In the genomic region with DNA sequence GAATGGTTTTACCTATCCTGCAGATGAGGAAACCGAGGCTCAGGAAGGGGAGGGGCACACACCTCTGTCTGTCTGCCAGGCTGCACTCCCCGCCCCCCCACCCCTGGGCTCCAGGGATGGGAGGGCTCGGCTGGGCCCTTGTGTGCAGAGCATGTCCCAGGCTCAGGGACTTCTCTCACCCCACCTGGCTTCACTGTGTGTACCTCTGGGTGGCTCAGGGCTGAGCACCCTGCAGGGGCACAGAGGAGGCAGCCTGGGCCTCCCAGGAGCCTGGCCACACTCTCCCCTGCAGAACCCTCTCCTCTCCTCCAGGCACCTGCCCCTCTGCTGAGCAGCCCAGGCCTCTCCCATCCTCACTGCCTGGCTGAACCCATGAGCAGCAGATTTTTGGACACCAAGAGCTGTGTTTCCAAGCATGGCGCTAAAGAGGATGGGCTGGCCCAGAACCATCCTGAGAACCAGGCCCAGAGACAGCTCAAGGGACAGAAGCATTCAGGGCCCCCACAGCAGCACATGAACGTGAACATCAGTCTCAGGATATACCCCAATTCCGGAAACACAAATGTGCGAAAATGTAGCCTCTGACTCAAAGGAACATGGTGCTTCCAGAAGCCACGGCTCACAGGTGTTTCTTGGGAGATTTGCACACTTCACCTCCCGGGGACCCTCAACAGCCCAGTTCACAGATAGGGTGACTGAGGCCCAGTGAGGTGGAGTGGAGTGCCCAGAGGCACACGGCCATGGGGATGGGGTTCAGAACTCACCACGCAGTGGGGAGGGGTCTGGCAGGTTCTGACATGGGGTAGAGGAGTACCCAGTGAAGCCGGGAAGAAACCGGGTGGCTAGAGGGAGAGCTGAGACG, we compare ENCODE assay signal across 15 cellular contexts. TPM values are rescaled to one million over a fixed set of nuclear protein-coding genes. Genes with fewer than 3 reads are reported as not detected.
A peak's percentile ranks its signal among the peaks of the same experiment; 100 is the strongest.
DNase-seq lines count a peak whose midpoint lies in the region; ATAC-seq and TF ChIP-seq lines count a peak whose summit lies in the region.
"Had no signal": no experiment of that assay in that cellular context is flagged by ENCODE, and none has a peak within 500 bp of the region (broad histone marks: within the 10 kb centered on the region; RNA-seq: fewer than 3 reads in every experiment).

No MANE protein-coding gene starts in this region.

- no peak overlapping the region for H2BK15ac ChIP-seq in IMR-90 (ENCODE audit: low read depth, low read length)

- peaks cover 19% of the 10 kb centered on the region for H3K79me2 ChIP-seq in DND-41 (ENCODE audit: insufficient read depth, low read length)

- H2BK5ac ChIP-seq in IMR-90 (ENCODE audit: low read depth, low read length, poor library complexity, severe bottlenecking), result no peak overlapping the region

- no peak overlapping the region for H3K27ac Mint-ChIP-seq in glutamatergic neuron (ENCODE audit: unreplicated experiment)
- H3K27ac Mint-ChIP-seq: CD4-positive, alpha-beta T cell had no signal

- H3K14ac ChIP-seq in IMR-90 (replicated peaks; ENCODE audit: low read depth, low read length), result no peak overlapping the region

- H3K9me3 Mint-ChIP-seq in glutamatergic neuron (ENCODE audit: unreplicated experiment), result peaks cover 8% of the 10 kb centered on the region
- H3K9me3 Mint-ChIP-seq: CD4-positive, alpha-beta T cell had no signal

- CTCF ChIA-PET in IMR-90 (lab: Yijun Ruan, JAX), result no interaction called here

- ATAC-seq in DND-41 (ENCODE audit: insufficient read depth, low read depth) (no peak), IMR-90 (ENCODE audit: low read depth) (no peak), omental fat pad (ENCODE audit: low FRiP score) (no peak), GM18858 (IDR thresholded peaks at IDR 0.05; ENCODE audit: unreplicated experiment) (no peak)

- 0 out of 2 replicates have a peak, but pooled peaks cover 4% of the 10 kb centered on the region for H3K4me1 ChIP-seq in DND-41 (ENCODE audit: insufficient read depth, low read length)
- peaks cover 11% of the 10 kb centered on the region for H3K4me1 ChIP-seq in IMR-90 (ENCODE audit: control insufficient read depth, insufficient read depth, low read length)
- H3K4me1 ChIP-seq in spleen, result peaks cover 12 to 58% (median 43%) of the 10 kb centered on the region in 6 donors

- TF ChIP-seq POLR2A in IMR-90 (IDR thresholded peaks at IDR 0.05; ENCODE audit: low read depth, low read length) (no peak), spleen (IDR thresholded peaks at IDR 0.05) (no peak)

- no peak overlapping the region for H3K18ac ChIP-seq in IMR-90 (ENCODE audit: low read depth, low read length)

- H2AFZ ChIP-seq in DND-41 (ENCODE audit: low read depth, low read length), result no peak overlapping the region
- H2AFZ ChIP-seq in IMR-90 (replicated peaks; ENCODE audit: low read length, poor library complexity), result no peak overlapping the region

- H3K27me3 ChIP-seq in DND-41 (ENCODE audit: insufficient read depth, low read length, poor library complexity) (no peaks in the 10 kb centered on the region), IMR-90 (ENCODE audit: control insufficient read depth, insufficient read depth, low read length) (peaks cover 15% of the 10 kb centered on the region), spleen (replicated peaks in 1 of 7) (peaks cover 0 to 6% (median 0%) of the 10 kb centered on the region in 7 donors)
- H3K27me3 ChIP-seq: MG63 had no signal

- no TSS peak for BruUV-seq in IMR-90 (replicated peaks; lab: Mats Ljungman, UMichigan)

- in situ Hi-C loops in IMR-90 (cut with MboI; ENCODE audit: low sequenced_read_pairs), result no loop called here

- intact Hi-C loops in IMR-90 (cut with micrococcal nuclease) (no loop called here), spleen (cut with DNase I; ENCODE audit: low total_unique reads) (no loop called here), posterior vena cava (cut with DNase I) (no loop called here)

- H2BK120ac ChIP-seq in IMR-90 (ENCODE audit: low read depth, low read length), result no peak overlapping the region

- H3K79me1 ChIP-seq in IMR-90 (ENCODE audit: low read depth in 1 of 2, low read length in 2 of 2), result no peaks in the 10 kb centered on the region

- H2AK9ac ChIP-seq in IMR-90 (replicated peaks; ENCODE audit: low read depth, low read length, poor library complexity), result peak overlapping the region; percentile 42

- H3K4me3 ChIP-seq in DND-41 (ENCODE audit: low read depth in 1 of 2, low read length in 2 of 2) (no peak overlapping the region), IMR-90 (ENCODE audit: insufficient read depth, low read depth, low read length) (no peak overlapping the region), spleen (no peak overlapping the region)
- H3K4me3 ChIP-seq: MG63 had no signal

- WGBS in IMR-90 (ENCODE audit: extremely low coverage in 2 of 2, insufficient read length in 1 of 2), 2 experiments, result 73% methylated on average over 10 of the region's 14 CpGs; no CpG with 5 or more reads in 1 of the 2 experiments
- 70 to 79% (median 76%) methylated on average over 11 to 14 of the region's 14 CpGs for WGBS in spleen, 5 donors

- H3K23ac ChIP-seq in IMR-90 (ENCODE audit: low read depth, low read length), result no peak overlapping the region

- H3K9ac ChIP-seq in DND-41 (ENCODE audit: low read depth, low read length), result no peak overlapping the region; the same call in 1 of the 2 replicates
- H3K9ac ChIP-seq in IMR-90 (ENCODE audit: low read depth, low read length), result no peak overlapping the region

- H2BK20ac ChIP-seq in IMR-90 (ENCODE audit: low read depth, low read length), result no peak overlapping the region

- H3K36me3 ChIP-seq in DND-41 (ENCODE audit: insufficient read depth, low read length) (peaks cover 72% of the 10 kb centered on the region), IMR-90 (ENCODE audit: control insufficient read depth, insufficient read depth, low read length) (no peaks in the 10 kb centered on the region), spleen (peaks cover 0 to 19% (median 2%) of the 10 kb centered on the region in 6 donors)
- H3K36me3 ChIP-seq: MG63 had no signal

- no peak overlapping the region for H4K91ac ChIP-seq in IMR-90 (ENCODE audit: insufficient read depth, low read depth, low read length)

- H2AK5ac ChIP-seq in IMR-90 (ENCODE audit: low read depth, low read length), result peak overlapping the region; percentile 18; the same call in 1 of the 2 replicates

- no peak overlapping the region for H3K4ac ChIP-seq in IMR-90 (ENCODE audit: low read depth, low read length)

- dilution Hi-C loops in IMR-90 (cut with HindIII; ENCODE audit: low sequenced_read_pairs, unreplicated experiment), result no loop called here

- POLR2A ChIA-PET in IMR-90 (lab: Charles Lee; ENCODE audit: unreplicated experiment), result no interaction called here

- H3K4me2 ChIP-seq in DND-41 (ENCODE audit: insufficient read depth, low read length) (no peak overlapping the region), IMR-90 (ENCODE audit: low read depth, low read length) (no peak overlapping the region)

- no peak for TF ChIP-seq RAD21 in IMR-90 (IDR thresholded peaks at IDR 0.05; ENCODE audit: low read length)

- peaks cover 7% of the 10 kb centered on the region for H3K27me3 Mint-ChIP-seq in glutamatergic neuron (ENCODE audit: unreplicated experiment)
- H3K27me3 Mint-ChIP-seq: CD4-positive, alpha-beta T cell had no signal

- H3K4me3 Mint-ChIP-seq in glutamatergic neuron (ENCODE audit: unreplicated experiment), result no peak overlapping the region
- H3K4me3 Mint-ChIP-seq: CD4-positive, alpha-beta T cell had no signal

- H3K9me1 ChIP-seq in IMR-90 (ENCODE audit: insufficient read depth, low read length), result no peaks in the 10 kb centered on the region

- no peak overlapping the region for H4K8ac ChIP-seq in IMR-90 (ENCODE audit: low read depth in 2 of 2, low read length in 2 of 2)

- 0 out of 2 replicates have a peak overlapping the region, but pooled peaks have one; percentile 4 for H3K27ac ChIP-seq in DND-41 (ENCODE audit: low read length)
- no peak overlapping the region for H3K27ac ChIP-seq in IMR-90 (ENCODE audit: insufficient read depth, low read length)
- peak overlapping the region; percentile 27 to 88 (median 78) for H3K27ac ChIP-seq in spleen

- no peak overlapping the region for H4K5ac ChIP-seq in IMR-90 (ENCODE audit: low read depth, low read length)

- TF ChIP-seq CTCF in DND-41 (IDR thresholded peaks at IDR 0.05; ENCODE audit: borderline replicate concordance, extremely low read depth, low read length, poor library complexity, severe bottlenecking) (no peak), IMR-90 (conservative IDR thresholded peaks at IDR 0.05; ENCODE audit: low read depth, low read length) (no peak), glutamatergic neuron (IDR thresholded peaks at IDR 0.05; ENCODE audit: partially characterized antibody, unreplicated experiment) (no peak), spleen (IDR thresholded peaks at IDR 0.05 in 8 of 11, conservative IDR thresholded peaks at IDR 0.05 in 3 of 11) (no peak), omental fat pad (IDR thresholded peaks at IDR 0.05) (no peak)

- no peak for DNase-seq in DND-41
- DNase-seq in IMR-90, result no peak
- peak; percentile 8 for DNase-seq in glutamatergic neuron
- peak; percentile 45 for DNase-seq in spleen
- DNase-seq in SW480 (ENCODE audit: low spot score), result no peak
- no peak for DNase-seq in omental fat pad (ENCODE audit: low spot score)
- no peak for DNase-seq in posterior vena cava (ENCODE audit: low spot score)
- DNase-seq: CD4-positive, alpha-beta T cell; KG1; NCI-H1092 treated with DMSO at 0.1 percent for 48 hours; NCI-H1694; NCI-H2107; NCI-H526 had no signal

- H3K56ac ChIP-seq in IMR-90 (ENCODE audit: extremely low read depth, insufficient read depth, low read length), result no peak overlapping the region

- no peaks in the 10 kb centered on the region for H3K4me1 Mint-ChIP-seq in glutamatergic neuron (ENCODE audit: low read depth, unreplicated experiment)

- H3K9me3 ChIP-seq in DND-41 (ENCODE audit: insufficient read depth, low read length, severe bottlenecking) (no peaks in the 10 kb centered on the region), IMR-90 (ENCODE audit: control insufficient read depth, insufficient read depth, low read length) (no peaks in the 10 kb centered on the region), spleen (no peaks in the 10 kb centered on the region)
- H3K9me3 ChIP-seq: MG63 had no signal

- H3K36me3 Mint-ChIP-seq in glutamatergic neuron (ENCODE audit: unreplicated experiment), result no peaks in the 10 kb centered on the region

- H4K20me1 ChIP-seq in DND-41 (ENCODE audit: insufficient read depth, low read length) (peaks cover 38% of the 10 kb centered on the region), IMR-90 (ENCODE audit: insufficient read depth, low read length) (no peaks in the 10 kb centered on the region; the same call in 1 of the 2 replicates)

RNA-seq across cellular contexts. Expression of gene EMID1, which starts 10.5 kb away (rescaled TPM):
- total RNA-seq in IMR-90 (2012; rRNA removed), result 0.28 and 0.54 TPM in 2 replicates
- 1.2 and 1.3 TPM in 2 replicates for polyA plus RNA-seq in IMR-90 (2012; rRNA removed)
- 0.41 and 2.3 TPM in 2 replicates for polyA plus RNA-seq in IMR-90 (2012; cell fraction: cytosol; rRNA removed)
- 2.9 TPM in 2 replicates for polyA plus RNA-seq in IMR-90 (2012; cell fraction: nucleus; rRNA removed; ENCODE audit: low replicate concordance)
- total RNA-seq in glutamatergic neuron (ENCODE audit: unreplicated experiment), result 0.76 TPM
- total RNA-seq in spleen, result 10 to 100 TPM; 38.0 to 90.3 (median 62.0) TPM
- 10 to 100 TPM; 18.5 to 62.6 (median 60.4) TPM for polyA plus RNA-seq in spleen
- 1 to 10 TPM; 1.5 to 2.5 (median 1.7) TPM for total RNA-seq in omental fat pad
- total RNA-seq in posterior vena cava, result 1 to 10 TPM; 1.4 to 2.4 TPM
- total RNA-seq: CD4-positive, alpha-beta T cell had no signal

RNA-seq across cellular contexts. Expression of gene RHBDD3, which starts 51.5 kb away (rescaled TPM):
- total RNA-seq in IMR-90 (2012; rRNA removed), result 5.7 and 6.9 TPM in 2 replicates
- 21.2 and 21.5 TPM in 2 replicates for polyA plus RNA-seq in IMR-90 (2012; rRNA removed)
- 16.5 and 26.9 TPM in 2 replicates for polyA plus RNA-seq in IMR-90 (2012; cell fraction: cytosol; rRNA removed)
- polyA plus RNA-seq in IMR-90 (2012; cell fraction: nucleus; rRNA removed; ENCODE audit: low replicate concordance), result 32.2 and 94.3 TPM in 2 replicates
- 50.4 TPM for total RNA-seq in glutamatergic neuron (ENCODE audit: unreplicated experiment)
- total RNA-seq in spleen, result 10 to 100 TPM; 17.6 to 45.8 (median 24.7) TPM
- polyA plus RNA-seq in spleen, result 10 to 100 TPM; 16.3 to 36.5 (median 23.9) TPM
- total RNA-seq in omental fat pad, result 10 to 100 TPM; 15.0 to 30.8 (median 25.4) TPM
- 10 to 100 TPM; 11.8 to 17.6 TPM for total RNA-seq in posterior vena cava

RNA-seq across cellular contexts. Expression of gene EWSR1, which starts 51.8 kb away (rescaled TPM):
- 414 and 518 TPM in 2 replicates for total RNA-seq in IMR-90 (2012; rRNA removed)
- 243 and 267 TPM in 2 replicates for polyA plus RNA-seq in IMR-90 (2012; rRNA removed)
- 124 and 135 TPM in 2 replicates for polyA plus RNA-seq in IMR-90 (2012; cell fraction: cytosol; rRNA removed)
- polyA plus RNA-seq in IMR-90 (2012; cell fraction: nucleus; rRNA removed; ENCODE audit: low replicate concordance), result 764 and 770 TPM in 2 replicates
- total RNA-seq in glutamatergic neuron (ENCODE audit: unreplicated experiment), result 355 TPM
- total RNA-seq in spleen, result 100 to 1,000 TPM; 181 to 282 (median 266) TPM
- polyA plus RNA-seq in spleen, result 100 to 1,000 TPM; 127 to 207 (median 204) TPM
- total RNA-seq in omental fat pad, result 100 to 1,000 TPM; 190 to 274 (median 202) TPM
- total RNA-seq in posterior vena cava, result 100 to 1,000 TPM; 155 to 168 TPM

Comparison
In these comparisons a context has a peak if more than half of its experiments do, and no peak if none do; other contexts are left out.
1. DNase-seq: peak in glutamatergic neuron (single experiment) and spleen (single experiment); none in DND-41 (single experiment), IMR-90 (single experiment), SW480 (single experiment), omental fat pad (single experiment) and posterior vena cava (single experiment).
2. RNA of gene EMID1, which starts 10.5 kb away (total RNA-seq): 38.0 to 90.3 TPM in spleen; 1.4 to 2.4 TPM in posterior vena cava, 1.5 to 2.5 TPM in omental fat pad, 0.76 TPM in glutamatergic neuron (single experiment) and 0.28 to 0.54 TPM in IMR-90; every median in the first group is over 10 times any median in the second.